Comparison of ENCODE assay signal across 22 cellular contexts in genomic region chr1:63498106-63498505, GRCh38. TPM values are rescaled to one million over a fixed set of nuclear protein-coding genes. Genes with fewer than 3 reads are reported as not detected.
DNase-seq lines count a peak whose midpoint lies in the region; ATAC-seq, FAIRE-seq and TF ChIP-seq lines count a peak whose summit lies in the region.
"Had no signal": no experiment of that assay in that cellular context is flagged by ENCODE, and none has a peak within 500 bp of the region (broad histone marks: within the 10 kb centered on the region; RNA-seq: fewer than 3 reads in every experiment).

No MANE protein-coding gene starts in this region.

- FAIRE-seq in bronchial epithelial cell (lab: Jason Lieb, UNC), result no peak
- FAIRE-seq: A204.1, GM12891, GM19239, H1 had no signal

- POLR2A ChIA-PET in RWPE1 (lab: Yijun Ruan, JAX; ENCODE audit: low non-redundant PET), result no interaction called here

- ATAC-seq in foreskin keratinocyte, result no peak
- no peak for ATAC-seq in sciatic nerve
- no peak for ATAC-seq in natural killer cell
- ATAC-seq: HepG2 had no signal

- H3K27me3 Mint-ChIP-seq in natural killer cell (ENCODE audit: low read depth in 2 of 2), result no peaks in the 10 kb centered on the region
- H3K27me3 Mint-ChIP-seq: CD4-positive, CD25-positive, alpha-beta regulatory T cell; CD8-positive, alpha-beta memory T cell had no signal

- peak; percentile 5 for DNase-seq in RWPE1 (ENCODE audit: low spot score)
- DNase-seq in bronchial epithelial cell (ENCODE audit: low read depth), result peak; percentile 48
- peak; percentile 25 to 54 for DNase-seq in foreskin keratinocyte
- DNase-seq in sciatic nerve (ENCODE audit: low spot score), result no peak
- DNase-seq in islet precursor cell, result no peak
- DNase-seq in natural killer cell, result no peak
- DNase-seq: ACHN; BE2C; C1 segment of cervical spinal cord; CD4-positive, CD25-positive, alpha-beta regulatory T cell; CD8-positive, alpha-beta memory T cell; COR-L47; DMS 273 treated with DMSO at 0.1 percent for 48 hours; DMS53; DND-41; EL; H9 had no signal

- H3K27ac Mint-ChIP-seq in natural killer cell, result no peak overlapping the region
- H3K27ac Mint-ChIP-seq: CD4-positive, CD25-positive, alpha-beta regulatory T cell; CD8-positive, alpha-beta memory T cell had no signal

- CTCF ChIA-PET in RWPE1 (lab: Yijun Ruan, JAX), result interaction anchor here (0.6 kb wide), 2 partner anchors 206 to 1187 kb away, joined by 4 read pairs; no protein-coding TSS in a partner anchor

- H3K9me3 Mint-ChIP-seq in natural killer cell, result no peaks in the 10 kb centered on the region
- H3K9me3 Mint-ChIP-seq: H9 had no signal

- TF ChIP-seq CTCF in RWPE1 (conservative IDR thresholded peaks at IDR 0.05; ENCODE audit: low read depth) (no peak), bronchial epithelial cell (IDR thresholded peaks at IDR 0.05; ENCODE audit: insufficient read depth, low read length, severe bottlenecking) (no peak), foreskin keratinocyte (conservative IDR thresholded peaks at IDR 0.05) (no peak), natural killer cell (IDR thresholded peaks at IDR 0.05) (no peak)

- no peaks in the 10 kb centered on the region for H3K27me3 ChIP-seq in bronchial epithelial cell (ENCODE audit: control insufficient read depth, insufficient read depth, low read length)
- H3K27me3 ChIP-seq in foreskin keratinocyte, result no peaks in the 10 kb centered on the region
- H3K27me3 ChIP-seq: BE2C had no signal

- H3K4me3 Mint-ChIP-seq in natural killer cell, result no peak overlapping the region
- H3K4me3 Mint-ChIP-seq: CD4-positive, CD25-positive, alpha-beta regulatory T cell; CD8-positive, alpha-beta memory T cell; H9 had no signal

- H3K36me3 ChIP-seq in bronchial epithelial cell (ENCODE audit: control insufficient read depth, insufficient read depth, low read length), result no peaks in the 10 kb centered on the region
- H3K36me3 ChIP-seq: BE2C had no signal

- no peak overlapping the region for H3K27ac ChIP-seq in RWPE1
- H3K27ac ChIP-seq in foreskin keratinocyte, result no peak overlapping the region

- H3K4me1 Mint-ChIP-seq in natural killer cell, result peaks cover 0 to 5% of the 10 kb centered on the region in 2 donors
- H3K4me1 Mint-ChIP-seq: H9 had no signal

- H3K4me3 ChIP-seq in bronchial epithelial cell (ENCODE audit: low read depth, low read length), result no peak overlapping the region

- no peaks in the 10 kb centered on the region for H3K36me3 Mint-ChIP-seq in natural killer cell

- intact Hi-C loops in sciatic nerve (cut with DNase I), result no loop called here
- intact Hi-C loops in natural killer cell (cut with micrococcal nuclease), result no loop called here

- H3K4me1 ChIP-seq in foreskin keratinocyte, result peaks cover 11% of the 10 kb centered on the region
- H3K4me1 ChIP-seq: BE2C had no signal

RNA-seq across cellular contexts. Expression of gene ITGB3BP, which starts 24.9 kb away (rescaled TPM):
- total RNA-seq in bronchial epithelial cell (7.4 and 16.9 TPM in 2 replicates), foreskin keratinocyte (32.8 and 36.5 TPM in 2 replicates), sciatic nerve (30.2 TPM), natural killer cell (10 to 100 TPM; 20.7 to 29.8 (median 21.3) TPM)
- polyA plus RNA-seq in foreskin keratinocyte, result 29.5 and 34.0 TPM in 2 replicates

RNA-seq across cellular contexts. Expression of gene EFCAB7, which starts 25.2 kb away (rescaled TPM):
- total RNA-seq in bronchial epithelial cell (3.2 and 4.4 TPM in 2 replicates), foreskin keratinocyte (3.9 and 4.0 TPM in 2 replicates), sciatic nerve (11.1 TPM), natural killer cell (1 to 10 TPM; 5.4 to 7.5 (median 6.0) TPM)
- polyA plus RNA-seq in foreskin keratinocyte, result 1.5 and 2.1 TPM in 2 replicates

Comparison
In these comparisons a context has a peak if more than half of its experiments do, and no peak if none do; other contexts are left out.
1. DNase-seq: peak in RWPE1 (single experiment), bronchial epithelial cell (single experiment) and foreskin keratinocyte (2 of 2); none in sciatic nerve (single experiment), islet precursor cell (single experiment) and natural killer cell (single experiment).